ENCODE assay signal across 8 cellular contexts in the genomic region with DNA sequence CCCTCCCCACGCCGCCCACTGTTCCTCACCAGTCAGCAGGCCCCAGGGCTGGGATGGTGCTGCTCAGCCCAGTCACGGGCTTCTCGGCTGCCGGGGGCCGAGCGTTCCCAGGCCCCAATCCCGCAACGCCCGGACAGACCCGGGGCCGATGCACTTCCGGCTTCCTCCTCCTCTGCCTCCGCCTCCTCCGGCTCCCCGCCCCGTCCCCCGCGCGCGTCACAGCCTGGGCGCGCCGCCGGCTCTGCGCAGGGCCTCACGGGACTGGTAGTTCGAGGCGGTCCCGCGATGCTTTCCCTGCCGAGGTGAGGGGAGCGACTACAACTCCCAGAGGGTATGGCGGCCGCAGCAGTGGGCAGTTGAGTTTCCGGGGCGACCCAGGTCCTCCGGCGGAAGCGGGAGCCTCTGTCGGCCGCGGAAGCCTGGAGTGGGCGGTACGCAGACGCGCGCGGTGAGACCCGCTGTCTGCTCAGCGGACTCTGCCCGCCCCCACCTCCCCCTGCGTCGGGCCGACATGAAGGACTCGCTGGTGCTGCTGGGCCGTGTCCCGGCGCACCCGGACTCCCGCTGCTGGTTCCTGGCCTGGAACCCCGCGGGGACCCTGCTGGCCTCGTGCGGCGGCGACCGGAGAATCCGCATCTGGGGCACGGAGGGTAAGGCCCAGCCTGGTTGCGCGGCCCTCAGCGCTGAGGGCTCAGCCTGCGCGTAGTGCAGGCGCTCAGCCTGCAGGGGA. TPM values are rescaled to one million over a fixed set of nuclear protein-coding genes. Genes with fewer than 3 reads are reported as not detected.
DNase-seq lines count a peak whose midpoint lies in the region; ATAC-seq and TF ChIP-seq lines count a peak whose summit lies in the region.

A gene (plus strand): TSS at position 386 of the 730 bp plus-strand sequence. CDS start 126 bp downstream, at position 512.
A gene with protein sequence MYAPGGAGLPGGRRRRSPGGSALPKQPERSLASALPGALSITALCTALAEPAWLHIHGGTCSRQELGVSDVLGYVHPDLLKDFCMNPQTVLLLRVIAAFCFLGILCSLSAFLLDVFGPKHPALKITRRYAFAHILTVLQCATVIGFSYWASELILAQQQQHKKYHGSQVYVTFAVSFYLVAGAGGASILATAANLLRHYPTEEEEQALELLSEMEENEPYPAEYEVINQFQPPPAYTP (minus strand): TSS at position 158 of the 730 bp plus-strand sequence. CDS start 616 bp downstream, outside the sequence.

- H3K9me3 ChIP-seq in ES-I3 (ENCODE audit: control insufficient read depth, insufficient read depth, low read length): no peaks in the 10 kb centered on the region

- H3K4me1 Mint-ChIP-seq in nephron progenitor cell: peaks cover 37% of the 10 kb centered on the region
- H3K4me1 Mint-ChIP-seq in stimulated activated naive CD8-positive, alpha-beta T cell treated with anti-CD3 and anti-CD28 coated beads, Interleukin-15, amount 100 ng/mL, for 72 hours: peaks cover 63% of the 10 kb centered on the region

- TF ChIP-seq CTCF in fibroblast of the aortic adventitia (IDR thresholded peaks at IDR 0.05; ENCODE audit: insufficient read depth, low read length) (peak; percentile 46), nephron progenitor cell (IDR thresholded peaks at IDR 0.05) (peak; percentile 22)

- H3K4me3 ChIP-seq in H7 (ENCODE audit: insufficient read depth, low read depth, low read length): peak within 1 kb of the TSS; percentile 92
- H3K4me3 ChIP-seq in fibroblast of the aortic adventitia (ENCODE audit: low read depth, low read length): peak within 1 kb of the TSS; percentile 95

- peak within 1 kb of the TSS; percentile 100 for H3K4me3 Mint-ChIP-seq in nephron progenitor cell
- H3K4me3 Mint-ChIP-seq in stimulated activated naive CD8-positive, alpha-beta T cell treated with anti-CD3 and anti-CD28 coated beads, Interleukin-15, amount 100 ng/mL, for 72 hours: peak within 1 kb of the TSS; percentile 99 to 100

- peak within 1 kb of the TSS; percentile 76 for H3K9ac ChIP-seq in ES-I3 (ENCODE audit: low read depth, low read length)

- peaks cover 13% of the 10 kb centered on the region; the same call in 1 of the 2 replicates for H3K4me1 ChIP-seq in ES-I3 (ENCODE audit: insufficient read depth, low read length)

- H3K36me3 ChIP-seq in ES-I3 (ENCODE audit: insufficient read depth, low read length) (peaks cover 12% of the 10 kb centered on the region), H7 (replicated peaks; ENCODE audit: control insufficient read depth, insufficient read depth, low read length) (peaks cover 23% of the 10 kb centered on the region)

- H3K9me3 Mint-ChIP-seq in nephron progenitor cell: no peaks in the 10 kb centered on the region
- H3K9me3 Mint-ChIP-seq in stimulated activated naive CD8-positive, alpha-beta T cell treated with anti-CD3 and anti-CD28 coated beads, Interleukin-15, amount 100 ng/mL, for 72 hours: no peaks in the 10 kb centered on the region

- peaks cover 24% of the 10 kb centered on the region for H3K36me3 Mint-ChIP-seq in nephron progenitor cell (ENCODE audit: low read depth)

- H3K27ac Mint-ChIP-seq in nephron progenitor cell: peak within 1 kb of the TSS; percentile 98
- peak within 1 kb of the TSS; percentile 94 to 96 for H3K27ac Mint-ChIP-seq in stimulated activated naive CD8-positive, alpha-beta T cell treated with anti-CD3 and anti-CD28 coated beads, Interleukin-15, amount 100 ng/mL, for 72 hours

- no peaks in the 10 kb centered on the region for H3K27me3 Mint-ChIP-seq in nephron progenitor cell (ENCODE audit: low read depth, poor library complexity)
- no peaks in the 10 kb centered on the region for H3K27me3 Mint-ChIP-seq in stimulated activated naive CD8-positive, alpha-beta T cell treated with anti-CD3 and anti-CD28 coated beads, Interleukin-15, amount 100 ng/mL, for 72 hours

- DNase-seq in H7 (peak; percentile 98), M059J (ENCODE audit: low read depth) (peak; percentile 97), SHP77 (lab: John Stamatoyannopoulos, UW) (peak; percentile 95 to 96), fibroblast of the aortic adventitia (ENCODE audit: low read depth) (peak; percentile 96), nephron progenitor cell (peak; percentile 97)
- peak; percentile 97 for DNase-seq in activated effector memory CD4-positive, alpha-beta T cell treated with Interleukin-2 at 50 U/mL for 16 hours
- peak; percentile 99 for DNase-seq in stimulated activated naive CD8-positive, alpha-beta T cell treated with anti-CD3 and anti-CD28 coated beads, Interleukin-15, amount 100 ng/mL, for 72 hours

- no peaks in the 10 kb centered on the region for H3K27me3 ChIP-seq in H7 (ENCODE audit: control insufficient read depth, insufficient read depth, low read length)

- peak; percentile 95 for ATAC-seq in stimulated activated naive CD8-positive, alpha-beta T cell treated with anti-CD3 and anti-CD28 coated beads, Interleukin-15, amount 100 ng/mL, for 72 hours

RNA-seq across cellular contexts. Expression of the first gene that starts in this region (rescaled TPM):
- 108 and 111 TPM in 2 replicates for total RNA-seq in H7 (2014; rRNA removed; shearing (Covaris generic))
- total RNA-seq in M059J (2014; rRNA removed; shearing (Covaris generic)): 89.1 and 115 TPM in 2 replicates
- total RNA-seq in fibroblast of the aortic adventitia (ENCODE audit: low replicate concordance): 71.8 and 183 TPM in 2 replicates

RNA-seq across cellular contexts. Expression of the second gene that starts in this region (rescaled TPM):
- total RNA-seq in H7 (2014; rRNA removed; shearing (Covaris generic)): 13.4 and 13.8 TPM in 2 replicates
- total RNA-seq in M059J (2014; rRNA removed; shearing (Covaris generic)): 33.8 and 45.3 TPM in 2 replicates
- 18.6 and 31.6 TPM in 2 replicates for total RNA-seq in fibroblast of the aortic adventitia (ENCODE audit: low replicate concordance)

Comparison
In these comparisons a context has a peak if more than half of its experiments do, and no peak if none do; other contexts are left out.
1. Peak in every context shown above with its lines: DNase-seq, ATAC-seq and H3K4me3 ChIP-seq.